Comparison of ENCODE assay signal across 8 cellular contexts in the genomic region with DNA sequence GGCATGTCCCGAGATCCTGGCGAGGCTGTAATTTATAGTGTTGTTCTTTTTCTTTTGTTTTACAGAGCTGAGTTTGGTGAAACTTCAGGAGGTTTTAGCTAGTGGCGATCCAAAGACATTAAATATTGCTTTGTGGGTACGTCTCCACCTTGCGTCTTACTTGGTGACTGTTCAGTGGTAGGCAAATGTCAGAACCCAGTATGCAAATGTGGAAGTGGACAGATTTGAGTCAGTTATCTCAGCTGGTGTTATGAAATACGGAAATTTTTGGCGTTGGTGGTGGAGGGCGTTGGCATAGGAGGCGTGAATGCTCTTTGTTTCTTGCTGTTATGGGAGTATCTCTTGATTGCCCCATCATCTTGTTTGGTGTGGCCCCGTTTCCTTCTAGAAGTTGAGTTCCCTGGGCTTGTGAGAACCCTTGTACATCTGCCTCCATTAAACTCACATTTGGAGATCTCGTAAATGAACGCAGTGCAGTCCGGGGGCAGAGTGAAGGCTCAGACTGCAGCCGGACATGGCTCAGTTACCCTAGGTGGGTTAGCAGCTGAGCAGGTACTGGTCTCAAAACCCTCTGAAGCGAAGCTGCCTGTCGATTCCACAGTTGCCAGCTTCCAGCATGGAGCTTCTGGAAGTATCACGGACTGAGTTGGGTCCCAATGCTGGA. TPM values are rescaled to one million over a fixed set of nuclear protein-coding genes. Genes with fewer than 3 reads are reported as not detected.
DNase-seq lines count a peak whose midpoint lies in the region; ATAC-seq and TF ChIP-seq lines count a peak whose summit lies in the region.

No MANE protein-coding gene starts in this region.

- H3K27me3 ChIP-seq in upper lobe of right lung = no peaks in the 10 kb centered on the region
- H3K27me3 ChIP-seq in HAP-1 (ENCODE audit: low read depth) = no peaks in the 10 kb centered on the region

- ATAC-seq in GM21576 (IDR thresholded peaks at IDR 0.05; ENCODE audit: unreplicated experiment) (peak; percentile 76), upper lobe of right lung (peak; percentile 86)

- in situ Hi-C loops in HAP-1 (cut with MboI; ENCODE audit: low sequenced_read_pairs) = no loop called here

- H3K27ac ChIP-seq in upper lobe of right lung = no peak overlapping the region

- H3K4me3 ChIP-seq in GM12875 (ENCODE audit: low read depth, low read length) (peak overlapping the region; percentile 11), epithelial cell of esophagus (ENCODE audit: low read length) (no peak overlapping the region), upper lobe of right lung (no peak overlapping the region), HAP-1 (no peak overlapping the region)

- H3K4me1 ChIP-seq in upper lobe of right lung = peaks cover 25% of the 10 kb centered on the region
- H3K4me1 ChIP-seq in HAP-1 = peaks cover 40% of the 10 kb centered on the region

- H3K9me3 ChIP-seq in upper lobe of right lung (no peaks in the 10 kb centered on the region), HAP-1 (no peaks in the 10 kb centered on the region)

- TF ChIP-seq CTCF in GM12875 (IDR thresholded peaks at IDR 0.05; ENCODE audit: borderline replicate concordance, insufficient read depth, low read depth, low read length) = 0 out of 2 replicates have a peak, but pooled peaks have one; percentile 7
- no peak for TF ChIP-seq CTCF in epithelial cell of esophagus (IDR thresholded peaks at IDR 0.05; ENCODE audit: insufficient read depth, low read depth, low read length, missing control alignments)
- TF ChIP-seq CTCF in upper lobe of right lung (IDR thresholded peaks at IDR 0.05) = peak; percentile 9

- DNase-seq in NCI-H226 (peak; percentile 72), epithelial cell of esophagus (ENCODE audit: low read depth) (peak; percentile 58), upper lobe of right lung (no peak), ureter (ENCODE audit: low spot score) (no peak), DMS79 (lab: John Stamatoyannopoulos, UW) (no peak), HAP-1 (ENCODE audit: low spot score in 2 of 2) (no peak)

- intact Hi-C loops in upper lobe of right lung (cut with DNase I) = no loop called here

- no peaks in the 10 kb centered on the region for H3K36me3 ChIP-seq in upper lobe of right lung
- no peaks in the 10 kb centered on the region for H3K36me3 ChIP-seq in HAP-1 (replicated peaks)

RNA-seq across cellular contexts. Expression of gene PTPRJ, which starts 39.9 kb away (rescaled TPM):
- total RNA-seq in upper lobe of right lung (34.9 TPM), ureter (18.0 TPM)

Comparison
In these comparisons a context has a peak if more than half of its experiments do, and no peak if none do; other contexts are left out.
1. DNase-seq: peak in NCI-H226 (single experiment) and epithelial cell of esophagus (single experiment); none in upper lobe of right lung (single experiment), ureter (single experiment), DMS79 (single experiment) and HAP-1 (0 of 2).